In the genomic region with DNA sequence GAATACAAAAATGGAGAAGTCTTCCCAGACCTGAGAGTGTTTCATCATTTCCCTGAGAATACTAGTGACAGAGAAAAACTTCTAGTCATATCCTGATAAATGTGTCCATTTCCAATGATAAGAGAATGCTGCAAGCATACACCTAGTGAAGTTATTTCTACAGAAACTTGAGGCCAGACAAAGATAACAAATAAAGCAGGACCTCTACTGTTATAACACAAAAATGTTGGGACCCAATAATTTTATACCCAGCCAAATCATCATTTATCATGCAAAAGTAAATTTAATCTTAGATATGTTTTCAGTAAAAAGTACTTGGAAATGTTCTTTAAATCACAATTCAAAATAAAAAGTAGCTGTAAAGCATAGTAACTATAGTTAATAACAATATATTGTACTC, we compare ENCODE assay signal across 2 cellular contexts.
TF ChIP-seq lines count a peak whose summit lies in the region.

No MANE protein-coding gene starts in this region.

TF ChIP-seq in GM23338, 12 proteins besides CTCF, POLR2A, EP300 and RAD21 (continues in another document):
- no peak for TF ChIP-seq CREB1 (CRISPR knock-in tag; IDR thresholded peaks at IDR 0.05; ENCODE audit: low read depth)
- TF ChIP-seq JUNB (IDR thresholded peaks at IDR 0.05; ENCODE audit: unreplicated experiment) = no peak
- no peak for TF ChIP-seq EZH2phosphoT487 (IDR thresholded peaks at IDR 0.05; ENCODE audit: unreplicated experiment)
- TF ChIP-seq, protein P1, sequence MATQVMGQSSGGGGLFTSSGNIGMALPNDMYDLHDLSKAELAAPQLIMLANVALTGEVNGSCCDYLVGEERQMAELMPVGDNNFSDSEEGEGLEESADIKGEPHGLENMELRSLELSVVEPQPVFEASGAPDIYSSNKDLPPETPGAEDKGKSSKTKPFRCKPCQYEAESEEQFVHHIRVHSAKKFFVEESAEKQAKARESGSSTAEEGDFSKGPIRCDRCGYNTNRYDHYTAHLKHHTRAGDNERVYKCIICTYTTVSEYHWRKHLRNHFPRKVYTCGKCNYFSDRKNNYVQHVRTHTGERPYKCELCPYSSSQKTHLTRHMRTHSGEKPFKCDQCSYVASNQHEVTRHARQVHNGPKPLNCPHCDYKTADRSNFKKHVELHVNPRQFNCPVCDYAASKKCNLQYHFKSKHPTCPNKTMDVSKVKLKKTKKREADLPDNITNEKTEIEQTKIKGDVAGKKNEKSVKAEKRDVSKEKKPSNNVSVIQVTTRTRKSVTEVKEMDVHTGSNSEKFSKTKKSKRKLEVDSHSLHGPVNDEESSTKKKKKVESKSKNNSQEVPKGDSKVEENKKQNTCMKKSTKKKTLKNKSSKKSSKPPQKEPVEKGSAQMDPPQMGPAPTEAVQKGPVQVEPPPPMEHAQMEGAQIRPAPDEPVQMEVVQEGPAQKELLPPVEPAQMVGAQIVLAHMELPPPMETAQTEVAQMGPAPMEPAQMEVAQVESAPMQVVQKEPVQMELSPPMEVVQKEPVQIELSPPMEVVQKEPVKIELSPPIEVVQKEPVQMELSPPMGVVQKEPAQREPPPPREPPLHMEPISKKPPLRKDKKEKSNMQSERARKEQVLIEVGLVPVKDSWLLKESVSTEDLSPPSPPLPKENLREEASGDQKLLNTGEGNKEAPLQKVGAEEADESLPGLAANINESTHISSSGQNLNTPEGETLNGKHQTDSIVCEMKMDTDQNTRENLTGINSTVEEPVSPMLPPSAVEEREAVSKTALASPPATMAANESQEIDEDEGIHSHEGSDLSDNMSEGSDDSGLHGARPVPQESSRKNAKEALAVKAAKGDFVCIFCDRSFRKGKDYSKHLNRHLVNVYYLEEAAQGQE (IDR thresholded peaks at IDR 0.05; ENCODE audit: unreplicated experiment) = no peak
- no peak for TF ChIP-seq NANOG (IDR thresholded peaks at IDR 0.05; ENCODE audit: borderline replicate concordance)
- TF ChIP-seq ZNF331 (CRISPR knock-in tag; IDR thresholded peaks at IDR 0.05; ENCODE audit: low read depth) = no peak
- TF ChIP-seq POLR2AphosphoS5 (IDR thresholded peaks at IDR 0.05; ENCODE audit: low read depth) = no peak
- TF ChIP-seq EZH2 (IDR thresholded peaks at IDR 0.05; ENCODE audit: low read depth, unreplicated experiment) = no peak
- TF ChIP-seq, protein P2, sequence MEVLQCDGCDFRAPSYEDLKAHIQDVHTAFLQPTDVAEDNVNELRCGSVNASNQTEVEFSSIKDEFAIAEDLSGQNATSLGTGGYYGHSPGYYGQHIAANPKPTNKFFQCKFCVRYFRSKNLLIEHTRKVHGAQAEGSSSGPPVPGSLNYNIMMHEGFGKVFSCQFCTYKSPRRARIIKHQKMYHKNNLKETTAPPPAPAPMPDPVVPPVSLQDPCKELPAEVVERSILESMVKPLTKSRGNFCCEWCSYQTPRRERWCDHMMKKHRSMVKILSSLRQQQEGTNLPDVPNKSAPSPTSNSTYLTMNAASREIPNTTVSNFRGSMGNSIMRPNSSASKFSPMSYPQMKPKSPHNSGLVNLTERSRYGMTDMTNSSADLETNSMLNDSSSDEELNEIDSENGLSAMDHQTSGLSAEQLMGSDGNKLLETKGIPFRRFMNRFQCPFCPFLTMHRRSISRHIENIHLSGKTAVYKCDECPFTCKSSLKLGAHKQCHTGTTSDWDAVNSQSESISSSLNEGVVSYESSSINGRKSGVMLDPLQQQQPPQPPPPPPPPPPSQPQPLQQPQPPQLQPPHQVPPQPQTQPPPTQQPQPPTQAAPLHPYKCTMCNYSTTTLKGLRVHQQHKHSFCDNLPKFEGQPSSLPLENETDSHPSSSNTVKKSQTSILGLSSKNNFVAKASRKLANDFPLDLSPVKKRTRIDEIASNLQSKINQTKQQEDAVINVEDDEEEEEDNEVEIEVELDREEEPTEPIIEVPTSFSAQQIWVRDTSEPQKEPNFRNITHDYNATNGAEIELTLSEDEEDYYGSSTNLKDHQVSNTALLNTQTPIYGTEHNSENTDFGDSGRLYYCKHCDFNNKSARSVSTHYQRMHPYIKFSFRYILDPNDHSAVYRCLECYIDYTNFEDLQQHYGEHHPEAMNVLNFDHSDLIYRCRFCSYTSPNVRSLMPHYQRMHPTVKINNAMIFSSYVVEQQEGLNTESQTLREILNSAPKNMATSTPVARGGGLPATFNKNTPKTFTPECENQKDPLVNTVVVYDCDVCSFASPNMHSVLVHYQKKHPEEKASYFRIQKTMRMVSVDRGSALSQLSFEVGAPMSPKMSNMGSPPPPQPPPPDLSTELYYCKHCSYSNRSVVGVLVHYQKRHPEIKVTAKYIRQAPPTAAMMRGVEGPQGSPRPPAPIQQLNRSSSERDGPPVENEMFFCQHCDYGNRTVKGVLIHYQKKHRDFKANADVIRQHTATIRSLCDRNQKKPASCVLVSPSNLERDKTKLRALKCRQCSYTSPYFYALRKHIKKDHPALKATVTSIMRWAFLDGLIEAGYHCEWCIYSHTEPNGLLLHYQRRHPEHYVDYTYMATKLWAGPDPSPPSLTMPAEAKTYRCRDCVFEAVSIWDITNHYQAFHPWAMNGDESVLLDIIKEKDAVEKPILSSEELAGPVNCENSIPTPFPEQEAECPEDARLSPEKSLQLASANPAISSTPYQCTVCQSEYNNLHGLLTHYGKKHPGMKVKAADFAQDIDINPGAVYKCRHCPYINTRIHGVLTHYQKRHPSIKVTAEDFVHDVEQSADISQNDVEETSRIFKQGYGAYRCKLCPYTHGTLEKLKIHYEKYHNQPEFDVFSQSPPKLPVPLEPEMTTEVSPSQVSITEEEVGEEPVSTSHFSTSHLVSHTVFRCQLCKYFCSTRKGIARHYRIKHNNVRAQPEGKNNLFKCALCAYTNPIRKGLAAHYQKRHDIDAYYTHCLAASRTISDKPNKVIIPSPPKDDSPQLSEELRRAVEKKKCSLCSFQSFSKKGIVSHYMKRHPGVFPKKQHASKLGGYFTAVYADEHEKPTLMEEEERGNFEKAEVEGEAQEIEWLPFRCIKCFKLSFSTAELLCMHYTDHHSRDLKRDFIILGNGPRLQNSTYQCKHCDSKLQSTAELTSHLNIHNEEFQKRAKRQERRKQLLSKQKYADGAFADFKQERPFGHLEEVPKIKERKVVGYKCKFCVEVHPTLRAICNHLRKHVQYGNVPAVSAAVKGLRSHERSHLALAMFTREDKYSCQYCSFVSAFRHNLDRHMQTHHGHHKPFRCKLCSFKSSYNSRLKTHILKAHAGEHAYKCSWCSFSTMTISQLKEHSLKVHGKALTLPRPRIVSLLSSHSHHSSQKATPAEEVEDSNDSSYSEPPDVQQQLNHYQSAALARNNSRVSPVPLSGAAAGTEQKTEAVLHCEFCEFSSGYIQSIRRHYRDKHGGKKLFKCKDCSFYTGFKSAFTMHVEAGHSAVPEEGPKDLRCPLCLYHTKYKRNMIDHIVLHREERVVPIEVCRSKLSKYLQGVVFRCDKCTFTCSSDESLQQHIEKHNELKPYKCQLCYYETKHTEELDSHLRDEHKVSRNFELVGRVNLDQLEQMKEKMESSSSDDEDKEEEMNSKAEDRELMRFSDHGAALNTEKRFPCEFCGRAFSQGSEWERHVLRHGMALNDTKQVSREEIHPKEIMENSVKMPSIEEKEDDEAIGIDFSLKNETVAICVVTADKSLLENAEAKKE (CRISPR knock-in tag; IDR thresholded peaks at IDR 0.05) = no peak
- no peak for TF ChIP-seq STAT1 (IDR thresholded peaks at IDR 0.05; ENCODE audit: unreplicated experiment)
- no peak for TF ChIP-seq ZNF114 (CRISPR knock-in tag; IDR thresholded peaks at IDR 0.05)

TF ChIP-seq in IMR-90, 13 proteins besides CTCF, POLR2A, EP300 and RAD21:
- TF ChIP-seq SMC3 (IDR thresholded peaks at IDR 0.05; ENCODE audit: low read depth, low read length) (no peak), MXI1 (IDR thresholded peaks at IDR 0.05; ENCODE audit: borderline replicate concordance, low read depth, low read length) (no peak), CHD1 (IDR thresholded peaks at IDR 0.05; ENCODE audit: low read depth, low read length) (no peak)
